In the genomic region with DNA sequence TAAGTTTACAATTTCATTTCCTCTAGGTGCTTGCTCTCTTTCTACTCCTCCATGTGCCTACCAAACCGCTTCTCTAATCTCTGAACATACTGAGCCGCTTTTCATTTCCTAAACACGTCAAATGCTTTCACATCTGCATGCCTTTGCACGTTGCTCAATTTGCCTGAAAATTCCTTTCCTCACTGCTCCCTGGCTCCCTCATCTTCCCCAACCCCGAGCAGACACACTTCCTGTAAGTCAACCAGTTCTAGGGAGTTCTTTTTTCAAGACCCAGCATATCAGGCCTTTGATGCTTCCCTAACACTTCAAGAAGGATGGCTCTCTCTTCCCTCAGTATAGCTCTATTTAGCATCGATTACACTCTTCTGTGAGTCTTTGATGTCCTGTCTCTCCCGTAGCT, we compare ENCODE assay signal across 23 cellular contexts. TPM values are rescaled to one million over a fixed set of nuclear protein-coding genes. Genes with fewer than 3 reads are reported as not detected.
DNase-seq lines count a peak whose midpoint lies in the region; ATAC-seq, FAIRE-seq and TF ChIP-seq lines count a peak whose summit lies in the region.
"Had no signal": no experiment of that assay in that cellular context is flagged by ENCODE, and none has a peak within 500 bp of the region (broad histone marks: within the 10 kb centered on the region; RNA-seq: fewer than 3 reads in every experiment).

No MANE protein-coding gene starts in this region.

- H3K27ac ChIP-seq in RWPE1: no peak overlapping the region
- H3K27ac ChIP-seq: body of pancreas, KMS-11, sigmoid colon, SJSA1 had no signal

- ATAC-seq in HG02763 (IDR thresholded peaks at IDR 0.05; ENCODE audit: unreplicated experiment): no peak
- no peak for ATAC-seq in stimulated activated naive B cell treated with anti-CD40 and anti-IgM and Interleukin-4, amounts not matched to agents 10 μg/mL and 1 μg/mL and 100 μg/mL, for 72 hours (replicated peaks)
- ATAC-seq: activated naive CD4-positive, alpha-beta T cell treated with anti-CD3 and anti-CD28 coated beads, Interleukin-2, amount 50 U/mL, for 72 hours; activated T-cell treated with anti-CD3 and anti-CD28 coated beads, Interleukin-2, amount 50 U/mL, for 4 hours; body of pancreas; left lobe of liver; T-helper 17 cell had no signal

- CTCF ChIA-PET in RWPE1 (lab: Yijun Ruan, JAX): no interaction called here

- DNase-seq in GM03348 (ENCODE audit: low spot score) (peak; percentile 16), RWPE1 (ENCODE audit: low spot score) (peak; percentile 6), fibroblast of gingiva (ENCODE audit: low read depth) (peak; percentile 33), nephron progenitor cell (no peak), GM12891 (ENCODE audit: insufficient read length, low spot score) (no peak)
- DNase-seq in stimulated activated naive B cell treated with anti-CD40 and anti-IgM and Interleukin-4, amounts not matched to agents 10 μg/mL and 1 μg/mL and 100 μg/mL, for 72 hours: no peak
- no peak for DNase-seq in stimulated activated CD4-positive, alpha-beta T cell treated with anti-CD3 and anti-CD28 coated beads, Interleukin-4, amount 100 ng/mL, for 4 hours
- DNase-seq: activated CD4-positive, alpha-beta memory T cell treated with anti-CD3 and anti-CD28 coated beads, Interleukin-2, amount 10 ng/mL, durations not matched to agents 7 days and 5 days; activated T-cell treated with anti-CD3 and anti-CD28 coated beads, Interleukin-2, amount 50 U/mL, for 4 hours; body of pancreas; DMS79 treated with DMSO at 0.1 percent for 48 hours; NCI-H1092; NCI-H524 treated with DMSO at 0.1 percent for 48 hours; occipital lobe; OCI-M1; sigmoid colon; stimulated activated CD4-positive, alpha-beta T cell treated with anti-CD3 and anti-CD28 coated beads, Interleukin-2, amount 100 ng/mL, for 24 hours; T-helper 17 cell had no signal

- TF ChIP-seq CTCF in RWPE1 (conservative IDR thresholded peaks at IDR 0.05; ENCODE audit: low read depth) (no peak), nephron progenitor cell (IDR thresholded peaks at IDR 0.05) (no peak)

- peaks cover 3% of the 10 kb centered on the region for H3K27me3 Mint-ChIP-seq in nephron progenitor cell (ENCODE audit: low read depth, poor library complexity)
- H3K27me3 Mint-ChIP-seq in stimulated activated naive B cell treated with anti-CD40 and anti-IgM and Interleukin-4, amounts not matched to agents 10 μg/mL and 1 μg/mL and 100 μg/mL, for 72 hours: no peaks in the 10 kb centered on the region
- H3K27me3 Mint-ChIP-seq: activated CD4-positive, alpha-beta memory T cell treated with anti-CD3 and anti-CD28 coated beads, Interleukin-2, amount 10 ng/mL, durations not matched to agents 7 days and 5 days; T-helper 17 cell had no signal

- no peak for FAIRE-seq in GM12891 (lab: Jason Lieb, UNC)

- POLR2A ChIA-PET in RWPE1 (lab: Yijun Ruan, JAX; ENCODE audit: low non-redundant PET): no interaction called here

- no peaks in the 10 kb centered on the region for H3K36me3 Mint-ChIP-seq in nephron progenitor cell (ENCODE audit: low read depth)
- no peaks in the 10 kb centered on the region for H3K36me3 Mint-ChIP-seq in stimulated activated naive B cell treated with anti-CD40 and anti-IgM and Interleukin-4, amounts not matched to agents 10 μg/mL and 1 μg/mL and 100 μg/mL, for 72 hours
- H3K36me3 Mint-ChIP-seq: activated naive CD4-positive, alpha-beta T cell treated with anti-CD3 and anti-CD28 coated beads, Interleukin-2, amount 50 U/mL, for 72 hours had no signal

- peaks cover 6% of the 10 kb centered on the region for H3K4me1 Mint-ChIP-seq in nephron progenitor cell
- no peaks in the 10 kb centered on the region for H3K4me1 Mint-ChIP-seq in stimulated activated naive B cell treated with anti-CD40 and anti-IgM and Interleukin-4, amounts not matched to agents 10 μg/mL and 1 μg/mL and 100 μg/mL, for 72 hours
- H3K4me1 Mint-ChIP-seq: activated CD4-positive, alpha-beta memory T cell treated with anti-CD3 and anti-CD28 coated beads, Interleukin-2, amount 10 ng/mL, durations not matched to agents 7 days and 5 days; T-helper 17 cell had no signal

- H3K27ac Mint-ChIP-seq in nephron progenitor cell: peak overlapping the region; percentile 0
- H3K27ac Mint-ChIP-seq in stimulated activated naive B cell treated with anti-CD40 and anti-IgM and Interleukin-4, amounts not matched to agents 10 μg/mL and 1 μg/mL and 100 μg/mL, for 72 hours: no peak overlapping the region
- H3K27ac Mint-ChIP-seq: activated CD4-positive, alpha-beta memory T cell treated with anti-CD3 and anti-CD28 coated beads, Interleukin-2, amount 10 ng/mL, durations not matched to agents 7 days and 5 days; activated naive CD4-positive, alpha-beta T cell treated with anti-CD3 and anti-CD28 coated beads, Interleukin-2, amount 50 U/mL, for 72 hours; T-helper 17 cell had no signal

- TF ChIP-seq POLR2A in GM12891 (IDR thresholded peaks at IDR 0.05; ENCODE audit: low read depth, low read length): no peak

- no peaks in the 10 kb centered on the region for H3K9me3 Mint-ChIP-seq in nephron progenitor cell
- peaks cover 0 to 3% of the 10 kb centered on the region in 2 donors for H3K9me3 Mint-ChIP-seq in stimulated activated naive B cell treated with anti-CD40 and anti-IgM and Interleukin-4, amounts not matched to agents 10 μg/mL and 1 μg/mL and 100 μg/mL, for 72 hours
- H3K9me3 Mint-ChIP-seq: activated T-cell treated with anti-CD3 and anti-CD28 coated beads, Interleukin-2, amount 50 U/mL, for 4 hours had no signal

- H3K4me3 Mint-ChIP-seq in nephron progenitor cell: no peak overlapping the region
- no peak overlapping the region for H3K4me3 Mint-ChIP-seq in stimulated activated naive B cell treated with anti-CD40 and anti-IgM and Interleukin-4, amounts not matched to agents 10 μg/mL and 1 μg/mL and 100 μg/mL, for 72 hours
- H3K4me3 Mint-ChIP-seq: activated CD4-positive, alpha-beta memory T cell treated with anti-CD3 and anti-CD28 coated beads, Interleukin-2, amount 10 ng/mL, durations not matched to agents 7 days and 5 days; activated T-cell treated with anti-CD3 and anti-CD28 coated beads, Interleukin-2, amount 50 U/mL, for 4 hours; T-helper 17 cell had no signal

TF ChIP-seq in GM12891, 5 proteins besides CTCF, POLR2A, EP300 and RAD21:
- TF ChIP-seq POU2F2 (IDR thresholded peaks at IDR 0.05; ENCODE audit: low read depth, low read length) (no peak), PAX5 (IDR thresholded peaks at IDR 0.05; ENCODE audit: insufficient read depth, low read length, severe bottlenecking) (no peak), TAF1 (IDR thresholded peaks at IDR 0.05; ENCODE audit: low read depth, low read length) (no peak), POLR2AphosphoS5 (IDR thresholded peaks at IDR 0.05; ENCODE audit: low read depth, low read length) (no peak), SPI1 (IDR thresholded peaks at IDR 0.05; ENCODE audit: low read depth, low read length) (no peak)

RNA-seq across cellular contexts. Expression of a gene that starts 50.3 kb away (rescaled TPM):
- 0.23 TPM for polyA plus RNA-seq in GM12891 (2012; ENCODE audit: low read depth, missing spikeins)

Comparison
In these comparisons a context has a peak if more than half of its experiments do, and no peak if none do; other contexts are left out.
1. DNase-seq: peak in GM03348 (single experiment), RWPE1 (single experiment) and fibroblast of gingiva (single experiment); none in nephron progenitor cell (single experiment), GM12891 (single experiment), stimulated activated naive B cell treated with anti-CD40 and anti-IgM and Interleukin-4, amounts not matched to agents 10 μg/mL and 1 μg/mL and 100 μg/mL, for 72 hours (single experiment) and stimulated activated CD4-positive, alpha-beta T cell treated with anti-CD3 and anti-CD28 coated beads, Interleukin-4, amount 100 ng/mL, for 4 hours (0 of 2).